In genomic region chr19:49570997-49571676, GRCh38 we compare ENCODE assay signal across 8 cellular contexts. TPM values are rescaled to one million over a fixed set of nuclear protein-coding genes. Genes with fewer than 3 reads are reported as not detected.
DNase-seq lines count a peak whose midpoint lies in the region; ATAC-seq lines count a peak whose summit lies in the region.

No MANE protein-coding gene starts in this region.

- no peaks in the 10 kb centered on the region for H3K27me3 ChIP-seq in MG63

- no peak overlapping the region for H3K4me3 ChIP-seq in MG63

- H3K27me3 Mint-ChIP-seq in activated CD4-positive, alpha-beta T cell treated with anti-CD3 and anti-CD28 coated beads, Interleukin-2, amount 10 ng/mL, durations not matched to agents 24 days and 14 days, result no peaks in the 10 kb centered on the region

- peaks cover 22% of the 10 kb centered on the region for H3K36me3 ChIP-seq in MG63

- ATAC-seq in stimulated activated effector memory CD8-positive, alpha-beta T cell treated with anti-CD3 and anti-CD28 coated beads, Interleukin-12 subunit alpha, Interleukin-12 subunit beta, amount 100 ng/mL, for 72 hours, result no peak
- ATAC-seq in GM19351 (IDR thresholded peaks at IDR 0.05; ENCODE audit: unreplicated experiment) (no peak), HG03139 (IDR thresholded peaks at IDR 0.05; ENCODE audit: unreplicated experiment) (no peak)

- H3K36me3 Mint-ChIP-seq in activated CD4-positive, alpha-beta T cell treated with anti-CD3 and anti-CD28 coated beads, Interleukin-2, amount 10 ng/mL, durations not matched to agents 24 days and 14 days (ENCODE audit: low read depth), result peaks cover 22% of the 10 kb centered on the region
- H3K36me3 Mint-ChIP-seq in stimulated activated effector memory CD8-positive, alpha-beta T cell treated with anti-CD3 and anti-CD28 coated beads, Interleukin-12 subunit alpha, Interleukin-12 subunit beta, amount 100 ng/mL, for 72 hours, result peaks cover 96% of the 10 kb centered on the region

- H3K4me3 Mint-ChIP-seq in activated CD4-positive, alpha-beta T cell treated with anti-CD3 and anti-CD28 coated beads, Interleukin-2, amount 10 ng/mL, durations not matched to agents 24 days and 14 days, result peak overlapping the region; percentile 41
- H3K4me3 Mint-ChIP-seq in stimulated activated effector memory CD8-positive, alpha-beta T cell treated with anti-CD3 and anti-CD28 coated beads, Interleukin-12 subunit alpha, Interleukin-12 subunit beta, amount 100 ng/mL, for 72 hours, result no peak overlapping the region

- no peaks in the 10 kb centered on the region for H3K9me3 Mint-ChIP-seq in activated CD4-positive, alpha-beta T cell treated with anti-CD3 and anti-CD28 coated beads, Interleukin-2, amount 10 ng/mL, durations not matched to agents 24 days and 14 days
- H3K9me3 Mint-ChIP-seq in stimulated activated effector memory CD8-positive, alpha-beta T cell treated with anti-CD3 and anti-CD28 coated beads, Interleukin-12 subunit alpha, Interleukin-12 subunit beta, amount 100 ng/mL, for 72 hours, result no peaks in the 10 kb centered on the region

- H3K27ac Mint-ChIP-seq in activated CD4-positive, alpha-beta T cell treated with anti-CD3 and anti-CD28 coated beads, Interleukin-2, amount 10 ng/mL, durations not matched to agents 24 days and 14 days, result peak overlapping the region; percentile 69
- peak overlapping the region; percentile 52 for H3K27ac Mint-ChIP-seq in stimulated activated effector memory CD8-positive, alpha-beta T cell treated with anti-CD3 and anti-CD28 coated beads, Interleukin-12 subunit alpha, Interleukin-12 subunit beta, amount 100 ng/mL, for 72 hours

- DNase-seq in activated CD4-positive, alpha-beta T cell treated with anti-CD3 and anti-CD28 coated beads, Interleukin-2, amount 10 ng/mL, durations not matched to agents 24 days and 14 days, result peak; percentile 87
- DNase-seq in activated CD4-positive, alpha-beta T cell treated with anti-CD3 and anti-CD28 coated beads, Interleukin-2, amount 50 U/mL, for 4 hours, result no peak
- peak; percentile 39 for DNase-seq in RPMI8226
- DNase-seq in fibroblast of gingiva (ENCODE audit: low read depth), result peak; percentile 24
- DNase-seq in stimulated activated effector memory CD8-positive, alpha-beta T cell treated with anti-CD3 and anti-CD28 coated beads, Interleukin-12 subunit alpha, Interleukin-12 subunit beta, amount 100 ng/mL, for 72 hours (ENCODE audit: low spot score in 2 of 2), result no peak
- no peak for DNase-seq in MG63

- intact Hi-C loops in activated CD4-positive, alpha-beta T cell treated with anti-CD3 and anti-CD28 coated beads, Interleukin-2, amount 10 ng/mL, durations not matched to agents 24 days and 14 days (cut with micrococcal nuclease), result loop anchor here (1.0 to 2.0 kb wide), 5 partner anchors 11 to 108 kb away; no protein-coding TSS in a partner anchor

- peaks cover 46% of the 10 kb centered on the region for H3K4me1 Mint-ChIP-seq in activated CD4-positive, alpha-beta T cell treated with anti-CD3 and anti-CD28 coated beads, Interleukin-2, amount 10 ng/mL, durations not matched to agents 24 days and 14 days
- peaks cover 33% of the 10 kb centered on the region for H3K4me1 Mint-ChIP-seq in stimulated activated effector memory CD8-positive, alpha-beta T cell treated with anti-CD3 and anti-CD28 coated beads, Interleukin-12 subunit alpha, Interleukin-12 subunit beta, amount 100 ng/mL, for 72 hours

- no peaks in the 10 kb centered on the region for H3K9me3 ChIP-seq in MG63

RNA-seq across cellular contexts. Expression of gene NOSIP, which starts 9.2 kb away (rescaled TPM):
- 66.1 and 68.5 TPM in 2 replicates for total RNA-seq in activated CD4-positive, alpha-beta T cell treated with anti-CD3 and anti-CD28 coated beads, Interleukin-2, amount 10 ng/mL, durations not matched to agents 24 days and 14 days
- 46.1 and 109 TPM in 2 replicates for total RNA-seq in MG63 (2014; rRNA removed; shearing (Covaris generic); ENCODE audit: low replicate concordance)

RNA-seq across cellular contexts. Expression of gene PRRG2, which starts 10.0 kb away (rescaled TPM):
- 0.56 and 1.0 TPM in 2 replicates for total RNA-seq in activated CD4-positive, alpha-beta T cell treated with anti-CD3 and anti-CD28 coated beads, Interleukin-2, amount 10 ng/mL, durations not matched to agents 24 days and 14 days
- total RNA-seq in MG63 (2014; rRNA removed; shearing (Covaris generic); ENCODE audit: low replicate concordance), result 0.20 TPM in 1 of 2 replicates, not detected in the other

RNA-seq across cellular contexts. Expression of gene PRR12, which starts 19.8 kb away (rescaled TPM):
- 31.1 and 32.7 TPM in 2 replicates for total RNA-seq in activated CD4-positive, alpha-beta T cell treated with anti-CD3 and anti-CD28 coated beads, Interleukin-2, amount 10 ng/mL, durations not matched to agents 24 days and 14 days
- 1.2 and 1.8 TPM in 2 replicates for total RNA-seq in MG63 (2014; rRNA removed; shearing (Covaris generic); ENCODE audit: low replicate concordance)

RNA-seq across cellular contexts. Expression of gene RCN3, which starts 43.3 kb away (rescaled TPM):
- total RNA-seq in activated CD4-positive, alpha-beta T cell treated with anti-CD3 and anti-CD28 coated beads, Interleukin-2, amount 10 ng/mL, durations not matched to agents 24 days and 14 days, result 2.0 and 4.3 TPM in 2 replicates
- 131 and 183 TPM in 2 replicates for total RNA-seq in MG63 (2014; rRNA removed; shearing (Covaris generic); ENCODE audit: low replicate concordance)

RNA-seq across cellular contexts. Expression of gene FCGRT, which starts 58.7 kb away (rescaled TPM):
- 0.99 and 1.1 TPM in 2 replicates for total RNA-seq in activated CD4-positive, alpha-beta T cell treated with anti-CD3 and anti-CD28 coated beads, Interleukin-2, amount 10 ng/mL, durations not matched to agents 24 days and 14 days
- total RNA-seq in MG63 (2014; rRNA removed; shearing (Covaris generic); ENCODE audit: low replicate concordance), result 29.6 and 58.0 TPM in 2 replicates

Comparison
In these comparisons a context has a peak if more than half of its experiments do, and no peak if none do; other contexts are left out.
1. DNase-seq: peak in activated CD4-positive, alpha-beta T cell treated with anti-CD3 and anti-CD28 coated beads, Interleukin-2, amount 10 ng/mL, durations not matched to agents 24 days and 14 days (single experiment), RPMI8226 (single experiment) and fibroblast of gingiva (single experiment); none in activated CD4-positive, alpha-beta T cell treated with anti-CD3 and anti-CD28 coated beads, Interleukin-2, amount 50 U/mL, for 4 hours (0 of 2), stimulated activated effector memory CD8-positive, alpha-beta T cell treated with anti-CD3 and anti-CD28 coated beads, Interleukin-12 subunit alpha, Interleukin-12 subunit beta, amount 100 ng/mL, for 72 hours (0 of 2) and MG63 (single experiment).
2. RNA of gene PRR12, which starts 19.8 kb away (total RNA-seq): 31.1 to 32.7 TPM in activated CD4-positive, alpha-beta T cell treated with anti-CD3 and anti-CD28 coated beads, Interleukin-2, amount 10 ng/mL, durations not matched to agents 24 days and 14 days; 1.2 to 1.8 TPM in MG63; every median in the first group is over 10 times any median in the second.